Comparison of ENCODE assay signal across 1 cellular context in the genomic region with DNA sequence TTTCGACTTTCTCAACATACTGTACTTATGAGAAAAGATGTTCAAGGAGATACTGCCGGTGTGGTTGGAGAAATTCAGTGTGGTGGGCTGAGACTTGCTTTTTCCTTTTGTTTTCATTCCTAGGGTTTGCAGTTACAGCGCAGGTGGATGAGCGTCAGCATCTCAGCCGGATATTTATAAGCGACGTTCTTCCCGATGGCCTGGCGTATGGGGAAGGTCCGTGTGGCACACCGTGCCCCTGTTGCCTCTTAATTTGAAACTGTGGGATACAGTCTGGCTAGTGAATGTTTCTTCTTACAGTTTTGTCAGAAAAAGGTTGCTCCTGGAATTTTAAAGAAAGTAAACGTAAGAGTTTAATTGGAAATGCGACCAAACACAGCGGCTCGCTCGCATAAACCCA.
TF ChIP-seq lines count a peak whose summit lies in the region.

No MANE protein-coding gene starts in this region.

TF ChIP-seq in GM12878, 131 proteins besides CTCF, POLR2A, EP300 and RAD21 (continued from another document):
- TF ChIP-seq, protein P1, sequence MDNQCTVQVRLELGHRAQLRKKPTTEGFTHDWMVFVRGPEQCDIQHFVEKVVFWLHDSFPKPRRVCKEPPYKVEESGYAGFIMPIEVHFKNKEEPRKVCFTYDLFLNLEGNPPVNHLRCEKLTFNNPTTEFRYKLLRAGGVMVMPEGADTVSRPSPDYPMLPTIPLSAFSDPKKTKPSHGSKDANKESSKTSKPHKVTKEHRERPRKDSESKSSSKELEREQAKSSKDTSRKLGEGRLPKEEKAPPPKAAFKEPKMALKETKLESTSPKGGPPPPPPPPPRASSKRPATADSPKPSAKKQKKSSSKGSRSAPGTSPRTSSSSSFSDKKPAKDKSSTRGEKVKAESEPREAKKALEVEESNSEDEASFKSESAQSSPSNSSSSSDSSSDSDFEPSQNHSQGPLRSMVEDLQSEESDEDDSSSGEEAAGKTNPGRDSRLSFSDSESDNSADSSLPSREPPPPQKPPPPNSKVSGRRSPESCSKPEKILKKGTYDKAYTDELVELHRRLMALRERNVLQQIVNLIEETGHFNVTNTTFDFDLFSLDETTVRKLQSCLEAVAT (IDR thresholded peaks at IDR 0.05) = peak; percentile 96
